27 cellular contexts compared by ENCODE assay signal in genomic region chr1:17577907-17578297, GRCh38. TPM values are rescaled to one million over a fixed set of nuclear protein-coding genes. Genes with fewer than 3 reads are reported as not detected.
"Had no signal": no experiment of that assay in that cellular context is flagged by ENCODE, and none has a peak within 500 bp of the region (broad histone marks: within the 10 kb centered on the region; RNA-seq: fewer than 3 reads in every experiment).

No MANE protein-coding gene starts in this region.

- H3K4me1 ChIP-seq: adrenal gland had no signal

- H3K4me1 Mint-ChIP-seq: activated CD4-positive, alpha-beta memory T cell treated with anti-CD3 and anti-CD28 coated beads, Interleukin-2, amount 10 ng/mL, durations not matched to agents 7 days and 5 days had no signal

- H3K27ac Mint-ChIP-seq: activated CD4-positive, alpha-beta memory T cell treated with anti-CD3 and anti-CD28 coated beads, Interleukin-2, amount 10 ng/mL, durations not matched to agents 7 days and 5 days; activated CD4-positive, alpha-beta T cell treated with anti-CD3 and anti-CD28 coated beads for 36 hours; activated naive CD8-positive, alpha-beta T cell treated with anti-CD3 and anti-CD28 coated beads, Interleukin-2, amount 10 ng/mL, durations not matched to agents 7 days and 5 days had no signal

- H3K36me3 Mint-ChIP-seq: activated naive CD8-positive, alpha-beta T cell treated with anti-CD3 and anti-CD28 coated beads, Interleukin-2, amount 10 ng/mL, durations not matched to agents 7 days and 5 days had no signal

- ATAC-seq: activated CD4-positive, alpha-beta T cell treated with anti-CD3 and anti-CD28 coated beads for 36 hours; Panc1; Right ventricle myocardium inferior had no signal

- H3K9me3 Mint-ChIP-seq: activated CD4-positive, alpha-beta memory T cell treated with anti-CD3 and anti-CD28 coated beads, Interleukin-2, amount 10 ng/mL, durations not matched to agents 7 days and 5 days; activated naive CD8-positive, alpha-beta T cell treated with anti-CD3 and anti-CD28 coated beads, Interleukin-2, amount 10 ng/mL, durations not matched to agents 7 days and 5 days had no signal

- H3K27me3 ChIP-seq: adrenal gland, breast epithelium had no signal

- H3K9me3 ChIP-seq: adrenal gland, breast epithelium had no signal

- DNase-seq: activated CD4-positive, alpha-beta memory T cell treated with anti-CD3 and anti-CD28 coated beads, Interleukin-2, amount 10 ng/mL, durations not matched to agents 7 days and 5 days; activated CD4-positive, alpha-beta T cell treated with anti-CD3 and anti-CD28 coated beads for 36 hours; activated CD4-positive, alpha-beta T cell treated with anti-CD3 and anti-CD28 coated beads, Interleukin-2, amount 50 U/mL, for 1 hour; activated CD8-positive, alpha-beta memory T cell treated with anti-CD3 and anti-CD28 coated beads, Interleukin-2, amount 50 U/mL, for 4 hours; activated naive CD4-positive, alpha-beta T cell treated with anti-CD3 and anti-CD28 coated beads, Interleukin-2, amount 50 U/mL, for 16 hours; activated naive CD8-positive, alpha-beta T cell treated with anti-CD3 and anti-CD28 coated beads, Interleukin-2, amount 10 ng/mL, durations not matched to agents 7 days and 5 days; adrenal gland; anterior cingulate cortex; caudate nucleus; NCI-H1048; NCI-H1694; NCI-H2029; NCI-H2107; NCI-H2171 treated with DMSO at 0.1 percent for 48 hours; NCI-H226; NCI-H526; NCI-H774; OCI-M1; RPMI8226; T-helper 1 cell had no signal

- H3K4me3 Mint-ChIP-seq: activated CD4-positive, alpha-beta memory T cell treated with anti-CD3 and anti-CD28 coated beads, Interleukin-2, amount 10 ng/mL, durations not matched to agents 7 days and 5 days; activated CD4-positive, alpha-beta T cell treated with anti-CD3 and anti-CD28 coated beads for 36 hours; activated naive CD8-positive, alpha-beta T cell treated with anti-CD3 and anti-CD28 coated beads, Interleukin-2, amount 10 ng/mL, durations not matched to agents 7 days and 5 days had no signal

- H3K27ac ChIP-seq: adrenal gland, breast epithelium, SK-N-MC, VCaP had no signal

- H3K36me3 ChIP-seq: adrenal gland, breast epithelium had no signal

- H3K4me3 ChIP-seq: adrenal gland, breast epithelium, SK-N-MC had no signal

- H3K27me3 Mint-ChIP-seq: activated CD4-positive, alpha-beta memory T cell treated with anti-CD3 and anti-CD28 coated beads, Interleukin-2, amount 10 ng/mL, durations not matched to agents 7 days and 5 days; activated CD4-positive, alpha-beta T cell treated with anti-CD3 and anti-CD28 coated beads for 36 hours had no signal

RNA-seq across cellular contexts. Expression of gene ARHGEF10L, which starts 38.4 kb away (rescaled TPM):
- total RNA-seq: activated CD4-positive, alpha-beta memory T cell treated with anti-CD3 and anti-CD28 coated beads, Interleukin-2, amount 10 ng/mL, durations not matched to agents 7 days and 5 days; activated CD4-positive, alpha-beta T cell treated with anti-CD3 and anti-CD28 coated beads for 36 hours; activated CD8-positive, alpha-beta memory T cell treated with anti-CD3 and anti-CD28 coated beads for 36 hours; T-helper 2 cell treated with Interferon-gamma antibody and Interleukin-4, amounts not matched to agents 100 ng/mL and 5 ng/mL, for 36 hours had no signal
